In the genomic region with DNA sequence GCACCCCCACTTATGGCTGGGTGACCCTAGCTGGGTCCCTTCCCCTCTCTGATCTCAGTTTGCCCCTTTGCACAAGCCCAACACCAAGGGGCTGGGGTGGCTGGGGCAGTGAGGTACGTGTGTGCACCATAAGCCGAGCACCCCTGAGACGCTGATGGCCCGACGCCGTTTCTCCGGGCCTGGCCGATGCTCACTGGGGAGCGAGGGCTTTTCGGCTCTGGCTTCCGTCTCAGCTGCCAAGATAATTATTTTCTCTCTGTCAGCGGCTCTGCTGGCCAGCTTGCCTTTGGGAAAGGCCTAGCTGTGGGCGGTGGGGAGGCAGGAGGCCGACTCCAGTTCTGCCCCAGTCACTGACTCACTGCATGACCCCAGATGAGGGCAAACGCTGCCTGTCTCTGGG, we compare ENCODE assay signal across 10 cellular contexts.
DNase-seq lines count a peak whose midpoint lies in the region; ATAC-seq, FAIRE-seq and TF ChIP-seq lines count a peak whose summit lies in the region.
"Had no signal": no experiment of that assay in that cellular context is flagged by ENCODE, and none has a peak within 500 bp of the region (broad histone marks: within the 10 kb centered on the region; RNA-seq: fewer than 3 reads in every experiment).

No MANE protein-coding gene starts in this region.

- H3K9ac ChIP-seq in IMR-90 (ENCODE audit: low read depth, low read length) (peak overlapping the region; percentile 48), HepG2 (ENCODE audit: insufficient read depth, low read depth, low read length) (no peak overlapping the region)

- H3K79me1 ChIP-seq in IMR-90 (ENCODE audit: low read depth in 1 of 2, low read length in 2 of 2): peaks cover 66 to 95% of the 10 kb centered on the region in 2 experiments

- peak overlapping the region; percentile 95 for H2BK20ac ChIP-seq in IMR-90 (ENCODE audit: low read depth, low read length)

- H3K14ac ChIP-seq in IMR-90 (replicated peaks; ENCODE audit: low read depth, low read length): peak overlapping the region; percentile 99

- dilution Hi-C loops in IMR-90 (cut with HindIII; ENCODE audit: low sequenced_read_pairs, unreplicated experiment): no loop called here

- FAIRE-seq in HepG2 (lab: Jason Lieb, UNC) (no peak), D721Med (lab: Jason Lieb, UNC) (no peak)

- in situ Hi-C loops in IMR-90 (cut with MboI; ENCODE audit: low sequenced_read_pairs): no loop called here
- in situ Hi-C loops in HepG2 (cut with HindIII; ENCODE audit: extremely low pct_ligation_motif_present, low pct_unique_long_range_greater_than_20kb): no loop called here

- H3K4me1 ChIP-seq in IMR-90 (ENCODE audit: control insufficient read depth, insufficient read depth, low read length) (peaks cover 75% of the 10 kb centered on the region), HepG2 (ENCODE audit: insufficient read depth, low read length) (peaks cover 60% of the 10 kb centered on the region), mucosa of descending colon (ENCODE audit: low read depth) (peaks cover 23% of the 10 kb centered on the region)

- peak overlapping the region; percentile 98 for H2AK9ac ChIP-seq in IMR-90 (replicated peaks; ENCODE audit: low read depth, low read length, poor library complexity)

- H3K4me2 ChIP-seq in IMR-90 (ENCODE audit: low read depth, low read length) (peak overlapping the region; percentile 30), HepG2 (ENCODE audit: low read depth, low read length) (no peak overlapping the region)

- H3K56ac ChIP-seq in IMR-90 (ENCODE audit: extremely low read depth, insufficient read depth, low read length): peak overlapping the region; percentile 95

- H2BK15ac ChIP-seq in IMR-90 (ENCODE audit: low read depth, low read length): peak overlapping the region; percentile 82

- H3K27me3 ChIP-seq in IMR-90 (ENCODE audit: control insufficient read depth, insufficient read depth, low read length) (no peaks in the 10 kb centered on the region), HepG2 (ENCODE audit: control insufficient read depth in 1 of 2, insufficient read depth in 2 of 2, low read length in 2 of 2) (no peaks in the 10 kb centered on the region)

- peak overlapping the region; percentile 80 for H3K18ac ChIP-seq in IMR-90 (ENCODE audit: low read depth, low read length)

- POLR2A ChIA-PET in IMR-90 (lab: Charles Lee; ENCODE audit: unreplicated experiment): no interaction called here
- POLR2A ChIA-PET in HepG2 (lab: Yijun Ruan, JAX): no interaction called here

- H3K79me2 ChIP-seq in HepG2 (ENCODE audit: insufficient read depth, low read length): peaks cover 37% of the 10 kb centered on the region

- H3K4ac ChIP-seq in IMR-90 (ENCODE audit: low read depth, low read length): peak overlapping the region; percentile 100

- peak overlapping the region; percentile 99 for H2BK120ac ChIP-seq in IMR-90 (ENCODE audit: low read depth, low read length)

- H2AFZ ChIP-seq in IMR-90 (replicated peaks; ENCODE audit: low read length, poor library complexity) (peak overlapping the region; percentile 81), HepG2 (ENCODE audit: low read length) (no peak overlapping the region)

- CTCF ChIA-PET in IMR-90 (lab: Yijun Ruan, JAX) (no interaction called here), HepG2 (lab: Yijun Ruan, JAX; ENCODE audit: low intra/inter-chr PET ratio, low total read pairs) (no interaction called here)

- TF ChIP-seq POLR2A in IMR-90 (IDR thresholded peaks at IDR 0.05; ENCODE audit: low read depth, low read length) (no peak), HepG2 (IDR thresholded peaks at IDR 0.05; ENCODE audit: insufficient read depth in 1 of 2, low read depth in 2 of 2, low read length in 2 of 2) (no peak)

- TF ChIP-seq RAD21 in IMR-90 (IDR thresholded peaks at IDR 0.05; ENCODE audit: low read length): peak; percentile 16; the same call in 1 of the 2 replicates
- TF ChIP-seq RAD21 in HepG2 (CRISPR knock-in tag; IDR thresholded peaks at IDR 0.05): no peak

- ATAC-seq in IMR-90 (ENCODE audit: low read depth): peak; percentile 30
- no peak for ATAC-seq in HepG2
- no peak for ATAC-seq in mucosa of descending colon

- peaks cover 28% of the 10 kb centered on the region for H3K36me3 ChIP-seq in IMR-90 (ENCODE audit: control insufficient read depth, insufficient read depth, low read length)
- H3K36me3 ChIP-seq in HepG2 (replicated peaks in 1 of 2; ENCODE audit: control insufficient read depth in 1 of 2, insufficient read depth in 2 of 2, low read length in 2 of 2): peaks cover 13 to 49% of the 10 kb centered on the region in 2 experiments
- H3K36me3 ChIP-seq in mucosa of descending colon (ENCODE audit: low read depth): no peaks in the 10 kb centered on the region

- peaks cover 52% of the 10 kb centered on the region for H3K9me1 ChIP-seq in IMR-90 (ENCODE audit: insufficient read depth, low read length)

- BruUV-seq in IMR-90 (replicated peaks; lab: Mats Ljungman, UMichigan): no TSS peak
- BruUV-seq in HepG2 (replicated peaks; lab: Mats Ljungman, UMichigan): no TSS peak

- H3K23ac ChIP-seq in IMR-90 (ENCODE audit: low read depth, low read length): peak overlapping the region; percentile 97

- peaks cover 40% of the 10 kb centered on the region for H4K20me1 ChIP-seq in IMR-90 (ENCODE audit: insufficient read depth, low read length)
- peaks cover 8% of the 10 kb centered on the region; the same call in 1 of the 2 replicates for H4K20me1 ChIP-seq in HepG2 (ENCODE audit: insufficient read depth, low read length)

- WGBS in IMR-90 (ENCODE audit: extremely low coverage in 2 of 2, insufficient read length in 1 of 2), 2 experiments: 0% methylated on average over 1 of the region's 15 CpGs; no CpG with 5 or more reads in 1 of the 2 experiments
- WGBS in HepG2 (ENCODE audit: low lambda C conversion rate): over 99% methylated on average over 12 of the region's 15 CpGs

- intact Hi-C loops in IMR-90 (cut with micrococcal nuclease) (loop anchor here (2.0 kb wide), 1 partner anchor 19 kb away; no protein-coding TSS in a partner anchor), HepG2 (cut with micrococcal nuclease; ENCODE audit: unreplicated experiment) (no loop called here), mucosa of descending colon (cut with DNase I, micrococcal nuclease) (no loop called here)

- H3K9me3 ChIP-seq in IMR-90 (ENCODE audit: control insufficient read depth, insufficient read depth, low read length) (no peaks in the 10 kb centered on the region), HepG2 (ENCODE audit: low read length) (no peaks in the 10 kb centered on the region), mucosa of descending colon (no peaks in the 10 kb centered on the region)

- peak overlapping the region; percentile 78 for H4K5ac ChIP-seq in IMR-90 (ENCODE audit: low read depth, low read length)

- TF ChIP-seq CTCF in IMR-90 (conservative IDR thresholded peaks at IDR 0.05; ENCODE audit: low read depth, low read length) (no peak), coronary artery (IDR thresholded peaks at IDR 0.05) (no peak), HepG2 (CRISPR knock-in tag; IDR thresholded peaks at IDR 0.05) (no peak), D721Med (IDR thresholded peaks at IDR 0.05; ENCODE audit: insufficient read depth, missing control alignments) (no peak), mucosa of descending colon (IDR thresholded peaks at IDR 0.05) (no peak)

- peak; percentile 68 for DNase-seq in IMR-90
- DNase-seq in coronary artery (ENCODE audit: low spot score): no peak
- no peak for DNase-seq in HepG2 (ENCODE audit: low spot score)
- peak; percentile 76 for DNase-seq in stromal cell of bone marrow (ENCODE audit: low read depth)
- DNase-seq in D721Med (ENCODE audit: insufficient read length, low spot score): no peak
- DNase-seq in 8988T: no peak
- DNase-seq in mucosa of descending colon: no peak
- DNase-seq in NCI-H226: no peak
- DNase-seq: mesendoderm; stimulated activated CD4-positive, alpha-beta T cell treated with anti-CD3 and anti-CD28 coated beads, Interleukin-4, amount 100 ng/mL, for 4 hours had no signal

- H2AK5ac ChIP-seq in IMR-90 (ENCODE audit: low read depth, low read length): peak overlapping the region; percentile 97

- H4K8ac ChIP-seq in IMR-90 (ENCODE audit: low read depth in 2 of 2, low read length in 2 of 2): peak overlapping the region; percentile 88 to 97

- peak overlapping the region; percentile 99 for H2BK5ac ChIP-seq in IMR-90 (ENCODE audit: low read depth, low read length, poor library complexity, severe bottlenecking)

- H3K27ac ChIP-seq in IMR-90 (ENCODE audit: insufficient read depth, low read length) (peak overlapping the region; percentile 93), coronary artery (peak overlapping the region; percentile 72 to 91), HepG2 (ENCODE audit: extremely low read length, insufficient read depth, low read length) (no peak overlapping the region)

- H3K4me3 ChIP-seq in IMR-90 (ENCODE audit: insufficient read depth, low read depth, low read length) (no peak overlapping the region), coronary artery (peak overlapping the region; percentile 26), HepG2 (replicated peaks in 1 of 3; ENCODE audit: insufficient read depth in 1 of 3, low read depth in 2 of 3, low read length in 3 of 3) (no peak overlapping the region), mucosa of descending colon (no peak overlapping the region)

- TF ChIP-seq EP300 in HepG2 (IDR thresholded peaks at IDR 0.05; ENCODE audit: low read depth in 2 of 2, low read length in 2 of 2): no peak
- no peak for TF ChIP-seq EP300 in HepG2 (CRISPR knock-in tag; IDR thresholded peaks at IDR 0.05; ENCODE audit: borderline replicate concordance)

- H4K91ac ChIP-seq in IMR-90 (ENCODE audit: insufficient read depth, low read depth, low read length): peak overlapping the region; percentile 98

TF ChIP-seq in IMR-90, 13 proteins besides CTCF, POLR2A, EP300 and RAD21 (continues in another document):
- TF ChIP-seq USF2 (IDR thresholded peaks at IDR 0.05; ENCODE audit: low read depth, low read length) (no peak), FOS (IDR thresholded peaks at IDR 0.05; ENCODE audit: low read depth, low read length) (peak; percentile 48; the same call in 1 of the 2 replicates)

TF ChIP-seq in HepG2, 621 proteins besides CTCF, POLR2A, EP300 and RAD21:
- TF ChIP-seq PTBP1 (IDR thresholded peaks at IDR 0.05; ENCODE audit: low read depth, low read length, poor library complexity, severe bottlenecking) (no peak), IRX3 (CRISPR knock-in tag; IDR thresholded peaks at IDR 0.05; ENCODE audit: borderline replicate concordance, low read depth) (no peak), ZNF768 (CRISPR knock-in tag; IDR thresholded peaks at IDR 0.05) (peak; percentile 74)

Comparison
In these comparisons a context has a peak if more than half of its experiments do, and no peak if none do; other contexts are left out.
1. DNase-seq: peak in IMR-90 (single experiment) and stromal cell of bone marrow (single experiment); none in coronary artery (single experiment), HepG2 (single experiment), D721Med (single experiment), 8988T (single experiment), mucosa of descending colon (0 of 3) and NCI-H226 (single experiment).